21 cellular contexts compared by ENCODE assay signal in the genomic region with DNA sequence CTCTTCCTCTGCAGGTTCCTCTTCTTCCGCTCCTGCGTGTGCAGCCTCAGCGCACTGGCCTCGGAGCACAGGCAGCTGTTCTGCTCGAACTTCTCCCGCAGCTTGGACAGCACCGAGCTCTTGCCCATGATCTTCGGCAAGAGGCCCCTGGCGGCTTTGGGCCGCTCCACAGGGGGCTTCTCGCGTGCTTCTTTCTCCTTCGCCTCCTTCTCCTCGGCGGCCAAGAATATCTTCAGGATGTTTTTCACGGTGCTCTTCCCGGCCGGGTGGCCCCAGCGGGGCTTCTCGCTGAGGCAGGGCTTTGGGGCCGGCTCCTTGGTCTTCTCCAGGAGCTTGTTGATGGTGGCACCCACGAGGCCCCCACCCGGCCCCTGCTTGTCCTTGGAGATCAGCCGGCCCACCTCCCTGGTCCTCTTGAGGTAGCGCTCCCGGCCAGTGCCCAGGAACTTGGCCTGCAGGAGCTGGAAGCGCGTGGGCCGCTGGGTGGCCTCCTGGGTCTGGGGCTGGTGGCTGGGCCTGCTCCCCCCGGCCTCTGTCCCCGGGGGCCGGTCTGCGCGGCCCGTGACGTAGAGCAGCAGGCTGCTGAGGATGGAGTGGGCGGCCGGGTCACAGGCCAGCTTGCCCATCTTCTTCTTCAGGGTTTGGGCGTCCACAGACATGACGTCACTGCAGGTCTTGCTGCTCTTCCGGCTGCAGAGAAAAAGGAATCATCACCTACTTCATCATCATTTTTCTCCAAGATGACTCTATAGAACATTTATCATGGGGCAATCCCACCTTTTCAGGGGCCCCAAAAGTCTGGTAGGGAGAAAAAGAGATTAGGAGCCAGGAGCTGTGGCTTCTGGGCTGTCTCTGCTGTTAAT. TPM values are rescaled to one million over a fixed set of nuclear protein-coding genes. Genes with fewer than 3 reads are reported as not detected.
A peak's percentile ranks its signal among the peaks of the same experiment; 100 is the strongest.
DNase-seq lines count a peak whose midpoint lies in the region; ATAC-seq and TF ChIP-seq lines count a peak whose summit lies in the region.
"Had no signal": no experiment of that assay in that cellular context is flagged by ENCODE, and none has a peak within 500 bp of the region (broad histone marks: within the 10 kb centered on the region; RNA-seq: fewer than 3 reads in every experiment).

No MANE protein-coding gene starts in this region.

- H2AK5ac ChIP-seq in mesenchymal stem cell (ENCODE audit: low read length, severe bottlenecking), result no peak overlapping the region

- peaks cover 17% of the 10 kb centered on the region for H3K4me1 Mint-ChIP-seq in stimulated activated memory B cell treated with anti-CD40 and anti-IgM and Interleukin-4, amounts not matched to agents 10 μg/mL and 1 μg/mL and 100 μg/mL, for 72 hours
- no peaks in the 10 kb centered on the region for H3K4me1 Mint-ChIP-seq in CD8-positive, alpha-beta memory T cell
- H3K4me1 Mint-ChIP-seq: activated CD8-positive, alpha-beta memory T cell treated with anti-CD3 and anti-CD28 coated beads, Interleukin-2, amount 10 ng/mL, durations not matched to agents 7 days and 5 days; stimulated activated effector memory CD8-positive, alpha-beta T cell treated with anti-CD3 and anti-CD28 coated beads, Interleukin-12 subunit alpha, Interleukin-12 subunit beta, amount 100 ng/mL, for 72 hours had no signal

- H2AFZ ChIP-seq in mesenchymal stem cell (ENCODE audit: low read depth, low read length), result no peak overlapping the region

- H4K91ac ChIP-seq in mesenchymal stem cell (ENCODE audit: low read length), result no peak overlapping the region

- POLR2A ChIA-PET in CD8-positive, alpha-beta memory T cell (lab: Charles Lee), result no interaction called here

- H3K79me1 ChIP-seq in mesenchymal stem cell (replicated peaks; ENCODE audit: low read length, poor library complexity, severe bottlenecking), result no peaks in the 10 kb centered on the region

- no peak overlapping the region for H3K18ac ChIP-seq in mesenchymal stem cell (ENCODE audit: low read depth in 1 of 2, low read length in 2 of 2)

- H3K4me3 Mint-ChIP-seq in stimulated activated memory B cell treated with anti-CD40 and anti-IgM and Interleukin-4, amounts not matched to agents 10 μg/mL and 1 μg/mL and 100 μg/mL, for 72 hours, result peak overlapping the region; percentile 65
- no peak overlapping the region for H3K4me3 Mint-ChIP-seq in CD8-positive, alpha-beta memory T cell
- H3K4me3 Mint-ChIP-seq: activated CD8-positive, alpha-beta memory T cell treated with anti-CD3 and anti-CD28 coated beads, Interleukin-2, amount 10 ng/mL, durations not matched to agents 7 days and 5 days; neural crest cell; stimulated activated effector memory CD8-positive, alpha-beta T cell treated with anti-CD3 and anti-CD28 coated beads, Interleukin-12 subunit alpha, Interleukin-12 subunit beta, amount 100 ng/mL, for 72 hours had no signal

- H3K36me3 ChIP-seq in H7 (replicated peaks; ENCODE audit: control insufficient read depth, insufficient read depth, low read length) (no peaks in the 10 kb centered on the region), right lobe of liver (no peaks in the 10 kb centered on the region), mesenchymal stem cell (ENCODE audit: control insufficient read depth in 1 of 2, insufficient read depth in 2 of 2, low read depth in 1 of 2, low read length in 2 of 2) (no peaks in the 10 kb centered on the region)
- H3K36me3 ChIP-seq in CD8-positive, alpha-beta memory T cell (ENCODE audit: insufficient read depth, low read length), result no peaks in the 10 kb centered on the region

- H2BK12ac ChIP-seq in mesenchymal stem cell (ENCODE audit: low read length in 2 of 2), result no peak overlapping the region

- TF ChIP-seq CTCF in right lobe of liver (IDR thresholded peaks at IDR 0.05), result no peak
- TF ChIP-seq CTCF in GM13976 (IDR thresholded peaks at IDR 0.05; ENCODE audit: borderline replicate concordance, control extremely low read depth, extremely low read depth, insufficient read depth, missing control alignments), result no peak

- H3K4ac ChIP-seq in mesenchymal stem cell (ENCODE audit: low read depth in 1 of 2, low read length in 2 of 2), result no peak overlapping the region

- H3K4me1 ChIP-seq in right lobe of liver (no peaks in the 10 kb centered on the region), mesenchymal stem cell (ENCODE audit: control insufficient read depth, insufficient read depth, low read depth, low read length) (peaks cover 23% of the 10 kb centered on the region)
- no peaks in the 10 kb centered on the region for H3K4me1 ChIP-seq in CD8-positive, alpha-beta memory T cell (ENCODE audit: insufficient read depth, low read length)

- WGBS in right lobe of liver (ENCODE audit: insufficient coverage, low coverage, low lambda C conversion rate, missing lambda C conversion rate), result 80% methylated on average over 16 of the region's 41 CpGs
- 92% methylated on average over 39 of the region's 41 CpGs for WGBS in mesenchymal stem cell

- H2BK15ac ChIP-seq in mesenchymal stem cell (ENCODE audit: low read depth, poor library complexity, severe bottlenecking), result no peak overlapping the region

- H3K27ac Mint-ChIP-seq in stimulated activated memory B cell treated with anti-CD40 and anti-IgM and Interleukin-4, amounts not matched to agents 10 μg/mL and 1 μg/mL and 100 μg/mL, for 72 hours, result peak overlapping the region; percentile 84
- peak overlapping the region in 1 of 8 donors; percentile 30 for H3K27ac Mint-ChIP-seq in CD8-positive, alpha-beta memory T cell
- H3K27ac Mint-ChIP-seq: activated CD8-positive, alpha-beta memory T cell treated with anti-CD3 and anti-CD28 coated beads, Interleukin-2, amount 10 ng/mL, durations not matched to agents 7 days and 5 days; stimulated activated effector memory CD8-positive, alpha-beta T cell treated with anti-CD3 and anti-CD28 coated beads, Interleukin-12 subunit alpha, Interleukin-12 subunit beta, amount 100 ng/mL, for 72 hours had no signal

- H4K8ac ChIP-seq in mesenchymal stem cell (ENCODE audit: low read length), result no peak overlapping the region

- no peak overlapping the region for H2BK5ac ChIP-seq in mesenchymal stem cell (ENCODE audit: low read depth, low read length, poor library complexity, severe bottlenecking)

- no peak overlapping the region for H3K27ac ChIP-seq in right lobe of liver
- H3K27ac ChIP-seq in mesenchymal stem cell (ENCODE audit: low read length, poor library complexity, severe bottlenecking), result no peak overlapping the region
- H3K27ac ChIP-seq in CD8-positive, alpha-beta memory T cell (ENCODE audit: low read depth, low read length), result no peak overlapping the region

- no peak overlapping the region for H3K9ac ChIP-seq in mesenchymal stem cell (ENCODE audit: low read length)

- CTCF ChIA-PET in CD8-positive, alpha-beta memory T cell (lab: Charles Lee), result no interaction called here

- peaks cover 13% of the 10 kb centered on the region for H3K27me3 Mint-ChIP-seq in stimulated activated memory B cell treated with anti-CD40 and anti-IgM and Interleukin-4, amounts not matched to agents 10 μg/mL and 1 μg/mL and 100 μg/mL, for 72 hours
- H3K27me3 Mint-ChIP-seq in CD8-positive, alpha-beta memory T cell, result peaks cover 7 to 9% of the 10 kb centered on the region in 2 donors

- no peak overlapping the region for H3K14ac ChIP-seq in mesenchymal stem cell (ENCODE audit: low read length in 2 of 2)

- TF ChIP-seq POLR2A in right lobe of liver (IDR thresholded peaks at IDR 0.05), result no peak

- no peaks in the 10 kb centered on the region for H3K36me3 Mint-ChIP-seq in stimulated activated memory B cell treated with anti-CD40 and anti-IgM and Interleukin-4, amounts not matched to agents 10 μg/mL and 1 μg/mL and 100 μg/mL, for 72 hours
- H3K36me3 Mint-ChIP-seq in CD8-positive, alpha-beta memory T cell, result no peaks in the 10 kb centered on the region
- H3K36me3 Mint-ChIP-seq: activated CD8-positive, alpha-beta memory T cell treated with anti-CD3 and anti-CD28 coated beads, Interleukin-2, amount 10 ng/mL, durations not matched to agents 7 days and 5 days; stimulated activated effector memory CD8-positive, alpha-beta T cell treated with anti-CD3 and anti-CD28 coated beads, Interleukin-12 subunit alpha, Interleukin-12 subunit beta, amount 100 ng/mL, for 72 hours had no signal

- H3K27me3 ChIP-seq in H7 (ENCODE audit: control insufficient read depth, insufficient read depth, low read length) (no peaks in the 10 kb centered on the region), right lobe of liver (no peaks in the 10 kb centered on the region), mesenchymal stem cell (ENCODE audit: control insufficient read depth in 1 of 2, insufficient read depth in 1 of 2, low read length in 2 of 2) (peaks cover 5 to 34% of the 10 kb centered on the region in 2 experiments)
- H3K27me3 ChIP-seq in CD8-positive, alpha-beta memory T cell (ENCODE audit: insufficient read depth, low read length, poor library complexity, severe bottlenecking), result no peaks in the 10 kb centered on the region

- no peak overlapping the region for H2BK120ac ChIP-seq in mesenchymal stem cell (ENCODE audit: low read depth, low read length)

- no peak for ATAC-seq in right lobe of liver
- no peak for ATAC-seq in stimulated activated memory B cell treated with anti-CD40 and anti-IgM and Interleukin-4, amounts not matched to agents 10 μg/mL and 1 μg/mL and 100 μg/mL, for 72 hours
- ATAC-seq: activated CD8-positive, alpha-beta memory T cell treated with anti-CD3 and anti-CD28 coated beads, Interleukin-2, amount 10 ng/mL, durations not matched to agents 7 days and 5 days; GM12878; SK-N-SH treated with all-trans-retinoic acid at 6 μM for 48 hours; stimulated activated effector memory CD8-positive, alpha-beta T cell treated with anti-CD3 and anti-CD28 coated beads, Interleukin-12 subunit alpha, Interleukin-12 subunit beta, amount 100 ng/mL, for 72 hours had no signal

- H3K4me2 ChIP-seq in mesenchymal stem cell (ENCODE audit: low read length, poor library complexity, severe bottlenecking), result no peak overlapping the region

- H3K9me3 Mint-ChIP-seq in stimulated activated memory B cell treated with anti-CD40 and anti-IgM and Interleukin-4, amounts not matched to agents 10 μg/mL and 1 μg/mL and 100 μg/mL, for 72 hours, result peaks cover 3% of the 10 kb centered on the region
- no peaks in the 10 kb centered on the region for H3K9me3 Mint-ChIP-seq in CD8-positive, alpha-beta memory T cell
- H3K9me3 Mint-ChIP-seq: neural crest cell; stimulated activated effector memory CD8-positive, alpha-beta T cell treated with anti-CD3 and anti-CD28 coated beads, Interleukin-12 subunit alpha, Interleukin-12 subunit beta, amount 100 ng/mL, for 72 hours had no signal

- intact Hi-C loops in right lobe of liver (cut with DNase I), result no loop called here

- H3K4me3 ChIP-seq in H7 (ENCODE audit: insufficient read depth, low read depth, low read length), result no peak overlapping the region
- H3K4me3 ChIP-seq in right lobe of liver, result no peak overlapping the region
- H3K4me3 ChIP-seq in mesenchymal stem cell (ENCODE audit: insufficient read depth in 1 of 2, low read depth in 1 of 2, low read length in 2 of 2), result peak overlapping the region in 1 of 2 experiments; percentile 10
- H3K4me3 ChIP-seq in CD8-positive, alpha-beta memory T cell (ENCODE audit: low read length), result no peak overlapping the region
- H3K4me3 ChIP-seq: GM12878 had no signal

- H3K9me3 ChIP-seq in right lobe of liver, result no peaks in the 10 kb centered on the region
- no peaks in the 10 kb centered on the region for H3K9me3 ChIP-seq in mesenchymal stem cell (ENCODE audit: control insufficient read depth, low read length)
- no peaks in the 10 kb centered on the region for H3K9me3 ChIP-seq in CD8-positive, alpha-beta memory T cell (ENCODE audit: low read length)

- H3K23ac ChIP-seq in mesenchymal stem cell (ENCODE audit: low read length in 2 of 2), result no peak overlapping the region

- DNase-seq in H7 (peak; percentile 53), astrocyte of the hippocampus (ENCODE audit: low read depth, low spot score) (peak; percentile 1), right lobe of liver (peak in 2 of 3 donors; percentile 35), EL (no peak), mesenchymal stem cell (no peak), GM13976 (ENCODE audit: low spot score) (no peak)
- DNase-seq in CD8-positive, alpha-beta memory T cell, result no peak
- DNase-seq: activated CD4-positive, alpha-beta T cell treated with anti-CD3 and anti-CD28 coated beads for 4 hours; activated CD8-positive, alpha-beta memory T cell treated with anti-CD3 and anti-CD28 coated beads, Interleukin-2, amount 10 ng/mL, durations not matched to agents 7 days and 5 days; dermis blood vessel endothelial cell; GF-D8; HCEC 1CT; hippocampal formation; kidney; midbrain; T1000 had no signal

- in situ Hi-C loops in GM13976 (cut with MboI; ENCODE audit: low sequenced_read_pairs, unreplicated experiment), result no loop called here

RNA-seq across cellular contexts. Expression of a gene that starts 43.8 kb away (rescaled TPM):
- 36.5 and 55.9 TPM in 2 replicates for total RNA-seq in H7 (2014; rRNA removed; shearing (Covaris generic))
- total RNA-seq in right lobe of liver, result 10 to 100 TPM; 18.5 to 41.3 (median 30.8) TPM
- 0.32 TPM for polyA plus RNA-seq in mesenchymal stem cell (2013, experiment 1 of 2)
- 0.23 TPM for polyA plus RNA-seq in mesenchymal stem cell (2013, experiment 2 of 2)
- not detected for total RNA-seq in CD8-positive, alpha-beta memory T cell
- polyA plus RNA-seq in CD8-positive, alpha-beta memory T cell, result not detected
- total RNA-seq: activated CD8-positive, alpha-beta memory T cell treated with anti-CD3 and anti-CD28 coated beads, Interleukin-2, amount 10 ng/mL, durations not matched to agents 7 days and 5 days had no signal

RNA-seq across cellular contexts. Expression of a gene that starts 45.5 kb away (rescaled TPM):
- total RNA-seq in H7 (2014; rRNA removed; shearing (Covaris generic)), result 0.89 and 1.4 TPM in 2 replicates
- 1 to 10 TPM in 4 of 6 experiments, under 1 TPM in 2; 0.37 to 1.7 (median 1.1) TPM for total RNA-seq in right lobe of liver
- 0.48 TPM for polyA plus RNA-seq in mesenchymal stem cell (2013, experiment 1 of 2)
- polyA plus RNA-seq in mesenchymal stem cell (2013, experiment 2 of 2), result 0.49 TPM
- total RNA-seq in CD8-positive, alpha-beta memory T cell, result under 1 TPM; 0.84 to 0.85 TPM
- 0.56 TPM for polyA plus RNA-seq in CD8-positive, alpha-beta memory T cell

Comparison
In these comparisons a context has a peak if more than half of its experiments do, and no peak if none do; other contexts are left out.
1. DNase-seq: peak in H7 (single experiment), astrocyte of the hippocampus (single experiment) and right lobe of liver (2 of 3); none in EL (single experiment), mesenchymal stem cell (single experiment), CD8-positive, alpha-beta memory T cell (0 of 5) and GM13976 (single experiment).
2. RNA of a gene that starts 43.8 kb away (total RNA-seq): 36.5 to 55.9 TPM in H7 and 18.5 to 41.3 TPM in right lobe of liver; not detected in CD8-positive, alpha-beta memory T cell; every median in the first group is over 10 times any median in the second.